In genomic region chr17:404703-405102, GRCh38 we compare ENCODE assay signal across 27 cellular contexts.
"Had no signal": no experiment of that assay in that cellular context is flagged by ENCODE, and none has a peak within 500 bp of the region (broad histone marks: within the 10 kb centered on the region; RNA-seq: fewer than 3 reads in every experiment).

No MANE protein-coding gene starts in this region.

- H3K27ac Mint-ChIP-seq: activated CD8-positive, alpha-beta T cell treated with anti-CD3 and anti-CD28 coated beads for 36 hours; activated naive CD4-positive, alpha-beta T cell treated with anti-CD3 and anti-CD28 coated beads for 36 hours; activated naive CD8-positive, alpha-beta T cell treated with anti-CD3 and anti-CD28 coated beads for 36 hours; activated T-helper 1 cell treated with anti-CD3 and anti-CD28 coated beads, Interleukin-12 subunit alpha, Interleukin-12 subunit beta, Interleukin-2, Interleukin-4 antibody, amounts not matched to agents 30 ng/mL and 10 ng/mL and 1 ng/mL, durations not matched to agents 14 hours and 24 hours and 36 hours; T-helper 2 cell treated with Interferon-gamma antibody and Interleukin-4, amounts not matched to agents 5 μg/mL and 100 μg/mL, for 36 hours had no signal

- H3K27me3 ChIP-seq: brain microvascular endothelial cell, Peyer's patch, SJSA1 had no signal

- H3K36me3 Mint-ChIP-seq: activated naive CD8-positive, alpha-beta T cell treated with anti-CD3 and anti-CD28 coated beads for 36 hours had no signal

- FAIRE-seq: TTC549 had no signal

- H3K9me3 Mint-ChIP-seq: activated CD8-positive, alpha-beta T cell treated with anti-CD3 and anti-CD28 coated beads for 36 hours; activated naive CD4-positive, alpha-beta T cell treated with anti-CD3 and anti-CD28 coated beads for 36 hours; activated naive CD8-positive, alpha-beta T cell treated with anti-CD3 and anti-CD28 coated beads for 36 hours; activated T-helper 1 cell treated with anti-CD3 and anti-CD28 coated beads, Interleukin-12 subunit alpha, Interleukin-12 subunit beta, Interleukin-2, Interleukin-4 antibody, amounts not matched to agents 30 ng/mL and 10 ng/mL and 1 ng/mL, durations not matched to agents 14 hours and 24 hours and 36 hours; T-helper 2 cell treated with Interferon-gamma antibody and Interleukin-4, amounts not matched to agents 5 μg/mL and 100 μg/mL, for 36 hours had no signal

- H3K27me3 Mint-ChIP-seq: activated CD8-positive, alpha-beta T cell treated with anti-CD3 and anti-CD28 coated beads for 36 hours had no signal

- DNase-seq: activated CD4-positive, alpha-beta T cell treated with anti-CD3 and anti-CD28 coated beads, Interleukin-2, amount 50 U/mL, for 1 hour; activated CD8-positive, alpha-beta T cell treated with anti-CD3 and anti-CD28 coated beads for 36 hours; activated gamma-delta T cell treated with Interleukin-2 at 50 U/mL for 16 hours; activated naive CD4-positive, alpha-beta T cell treated with anti-CD3 and anti-CD28 coated beads for 36 hours; activated naive CD8-positive, alpha-beta T cell treated with anti-CD3 and anti-CD28 coated beads for 36 hours; activated T-cell treated with anti-CD3 and anti-CD28 coated beads, Interleukin-2, amount 50 U/mL, for 1 hour; amniotic stem cell; brain microvascular endothelial cell; central memory CD4-positive, alpha-beta T cell; Karpas-422; KBM-7; NCI-H1105; NCI-H1417 treated with DMSO at 0.1 percent for 48 hours; NCI-H1694; NCI-H1930; NCI-H345; NCI-H524 treated with DMSO at 0.1 percent for 48 hours; PC-3; Peyer's patch; RPMI8226; SHP77 treated with DMSO at 0.1 percent for 48 hours; SW 1271; T-helper 1 cell had no signal

- H3K9me3 ChIP-seq: Peyer's patch, SJSA1 had no signal

- H3K27ac ChIP-seq: brain microvascular endothelial cell, Peyer's patch, SJSA1 had no signal

- ATAC-seq: activated CD8-positive, alpha-beta T cell treated with anti-CD3 and anti-CD28 coated beads for 36 hours; PC-3 had no signal

- H3K4me3 Mint-ChIP-seq: activated CD8-positive, alpha-beta T cell treated with anti-CD3 and anti-CD28 coated beads for 36 hours; activated naive CD4-positive, alpha-beta T cell treated with anti-CD3 and anti-CD28 coated beads for 36 hours; activated naive CD8-positive, alpha-beta T cell treated with anti-CD3 and anti-CD28 coated beads for 36 hours; activated T-helper 1 cell treated with anti-CD3 and anti-CD28 coated beads, Interleukin-12 subunit alpha, Interleukin-12 subunit beta, Interleukin-2, Interleukin-4 antibody, amounts not matched to agents 30 ng/mL and 10 ng/mL and 1 ng/mL, durations not matched to agents 14 hours and 24 hours and 36 hours; T-helper 2 cell treated with Interferon-gamma antibody and Interleukin-4, amounts not matched to agents 5 μg/mL and 100 μg/mL, for 36 hours had no signal

- H3K4me1 ChIP-seq: Peyer's patch had no signal

- H3K36me3 ChIP-seq: brain microvascular endothelial cell, Peyer's patch, SJSA1 had no signal

- H3K4me3 ChIP-seq: Peyer's patch, SJSA1 had no signal
